In the genomic region with DNA sequence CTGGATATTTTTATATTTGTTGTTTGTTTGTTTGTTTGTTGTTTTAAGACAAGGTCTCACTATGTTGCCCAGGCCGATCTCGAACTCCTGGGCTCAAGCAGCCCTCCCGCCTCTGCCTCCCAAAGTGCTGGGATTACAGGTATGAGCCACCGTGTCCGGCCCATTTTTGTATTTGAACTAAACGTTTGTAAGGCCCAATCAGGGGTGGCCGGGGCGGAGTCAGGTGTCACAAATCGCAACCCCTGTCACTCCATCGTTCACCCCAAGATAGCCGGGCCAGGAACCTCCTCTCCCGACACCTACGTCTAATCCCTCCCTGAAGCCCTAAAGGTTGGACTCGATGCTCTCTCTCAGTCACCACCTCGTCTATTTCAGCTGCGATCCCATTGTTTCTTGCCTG, we compare ENCODE assay signal across 9 cellular contexts. TPM values are rescaled to one million over a fixed set of nuclear protein-coding genes. Genes with fewer than 3 reads are reported as not detected.
DNase-seq lines count a peak whose midpoint lies in the region; ATAC-seq and TF ChIP-seq lines count a peak whose summit lies in the region.
"Had no signal": no experiment of that assay in that cellular context is flagged by ENCODE, and none has a peak within 500 bp of the region (broad histone marks: within the 10 kb centered on the region; RNA-seq: fewer than 3 reads in every experiment).

No MANE protein-coding gene starts in this region.

- peak; percentile 75 for DNase-seq in activated CD4-positive, alpha-beta memory T cell treated with anti-CD3 and anti-CD28 coated beads, Interleukin-2, amount 10 ng/mL, durations not matched to agents 7 days and 5 days
- peak; percentile 13 to 21 for DNase-seq in erythroblast (lab: John Stamatoyannopoulos, UW)
- peak; percentile 14 to 33 (median 24) for DNase-seq in stimulated activated CD4-positive, alpha-beta T cell treated with anti-CD3 and anti-CD28 coated beads, Interleukin-12 subunit alpha, Interleukin-12 subunit beta, amount 100 ng/mL, for 48 hours (ENCODE audit: low read depth in 2 of 3, low spot score in 1 of 3)
- DNase-seq in SIG-M5 treated with dmso at 0.1 percent for 504 hours (lab: John Stamatoyannopoulos, UW; ENCODE audit: unreplicated experiment), result no peak
- no peak for DNase-seq in epidermal melanocyte (ENCODE audit: insufficient read length, low spot score)

- peak overlapping the region; percentile 72 for H3K4me3 Mint-ChIP-seq in activated CD4-positive, alpha-beta memory T cell treated with anti-CD3 and anti-CD28 coated beads, Interleukin-2, amount 10 ng/mL, durations not matched to agents 7 days and 5 days

- H3K27me3 Mint-ChIP-seq in activated CD4-positive, alpha-beta memory T cell treated with anti-CD3 and anti-CD28 coated beads, Interleukin-2, amount 10 ng/mL, durations not matched to agents 7 days and 5 days, result no peaks in the 10 kb centered on the region

- POLR2A ChIA-PET in activated CD4-positive, alpha-beta memory T cell treated with anti-CD3 and anti-CD28 coated beads, Interleukin-2, amount 10 ng/mL, durations not matched to agents 7 days and 5 days (lab: Charles Lee), result interaction anchor here (0.5 to 1.7 kb wide), 2 partner anchors 91 to 838 kb away, joined by 4 to 8 read pairs; no protein-coding TSS in a partner anchor

- ATAC-seq in HG03175 (IDR thresholded peaks at IDR 0.05; ENCODE audit: unreplicated experiment) (peak; percentile 77), HG02588 (IDR thresholded peaks at IDR 0.05; ENCODE audit: unreplicated experiment) (no peak), GM18861 (IDR thresholded peaks at IDR 0.05; ENCODE audit: unreplicated experiment) (no peak)

- H3K36me3 Mint-ChIP-seq in activated CD4-positive, alpha-beta memory T cell treated with anti-CD3 and anti-CD28 coated beads, Interleukin-2, amount 10 ng/mL, durations not matched to agents 7 days and 5 days (ENCODE audit: low read depth), result no peaks in the 10 kb centered on the region

- peak overlapping the region; percentile 86 for H3K27ac Mint-ChIP-seq in activated CD4-positive, alpha-beta memory T cell treated with anti-CD3 and anti-CD28 coated beads, Interleukin-2, amount 10 ng/mL, durations not matched to agents 7 days and 5 days

- H3K9me3 Mint-ChIP-seq in activated CD4-positive, alpha-beta memory T cell treated with anti-CD3 and anti-CD28 coated beads, Interleukin-2, amount 10 ng/mL, durations not matched to agents 7 days and 5 days, result no peaks in the 10 kb centered on the region

- TF ChIP-seq POLR2A in erythroblast (IDR thresholded peaks at IDR 0.05; ENCODE audit: low read length), result no peak

- CTCF ChIA-PET in activated CD4-positive, alpha-beta memory T cell treated with anti-CD3 and anti-CD28 coated beads, Interleukin-2, amount 10 ng/mL, durations not matched to agents 7 days and 5 days (lab: Charles Lee), result no interaction called here

- H3K4me1 Mint-ChIP-seq in activated CD4-positive, alpha-beta memory T cell treated with anti-CD3 and anti-CD28 coated beads, Interleukin-2, amount 10 ng/mL, durations not matched to agents 7 days and 5 days, result peaks cover 20% of the 10 kb centered on the region

RNA-seq across cellular contexts. Expression of a gene that starts 0.7 kb away (rescaled TPM):
- total RNA-seq in activated CD4-positive, alpha-beta memory T cell treated with anti-CD3 and anti-CD28 coated beads, Interleukin-2, amount 10 ng/mL, durations not matched to agents 7 days and 5 days, result under 1 TPM; 0.63 TPM
- total RNA-seq: HT1080 had no signal

Comparison
In these comparisons a context has a peak if more than half of its experiments do, and no peak if none do; other contexts are left out.
1. DNase-seq: peak in activated CD4-positive, alpha-beta memory T cell treated with anti-CD3 and anti-CD28 coated beads, Interleukin-2, amount 10 ng/mL, durations not matched to agents 7 days and 5 days (single experiment), erythroblast (2 of 2) and stimulated activated CD4-positive, alpha-beta T cell treated with anti-CD3 and anti-CD28 coated beads, Interleukin-12 subunit alpha, Interleukin-12 subunit beta, amount 100 ng/mL, for 48 hours (3 of 3); none in SIG-M5 treated with dmso at 0.1 percent for 504 hours (single experiment) and epidermal melanocyte (single experiment).